ENCODE assay signal across 10 cellular contexts in the genomic region with DNA sequence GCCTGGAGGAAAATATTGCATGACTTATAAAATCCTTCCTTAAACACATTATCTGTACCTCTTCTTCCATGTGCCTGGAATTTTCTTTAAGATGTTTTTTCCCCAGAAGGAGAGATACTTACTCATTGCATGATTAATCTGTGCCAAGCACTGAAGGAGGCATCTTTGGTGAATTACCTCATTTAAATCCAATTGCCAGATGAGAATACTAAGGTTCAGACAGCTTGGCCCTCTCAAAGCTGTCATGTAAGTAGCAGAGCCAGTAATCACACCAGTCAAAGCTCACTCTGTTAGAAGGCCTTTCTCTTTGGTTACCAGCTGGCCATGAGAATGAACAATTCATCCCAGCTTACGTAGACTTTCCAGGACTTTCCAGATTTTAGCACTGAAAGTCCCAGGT.
DNase-seq lines count a peak whose midpoint lies in the region; TF ChIP-seq lines count a peak whose summit lies in the region.
"Had no signal": no experiment of that assay in that cellular context is flagged by ENCODE, and none has a peak within 500 bp of the region (broad histone marks: within the 10 kb centered on the region; RNA-seq: fewer than 3 reads in every experiment).

No MANE protein-coding gene starts in this region.

- H3K4me3 ChIP-seq in coronary artery (no peak overlapping the region), uterus (no peak overlapping the region)
- H3K4me3 ChIP-seq: thyroid gland had no signal

- peaks cover 0 to under 1% of the 10 kb centered on the region in 2 donors for H3K4me1 ChIP-seq in uterus
- H3K4me1 ChIP-seq: thyroid gland had no signal

- no peaks in the 10 kb centered on the region for H3K27me3 ChIP-seq in uterus
- H3K27me3 ChIP-seq: foreskin keratinocyte, thyroid gland had no signal

- TF ChIP-seq CTCF in coronary artery (IDR thresholded peaks at IDR 0.05) = no peak
- TF ChIP-seq CTCF in uterus (IDR thresholded peaks at IDR 0.05) = no peak

- no peak for TF ChIP-seq POLR2A in uterus (IDR thresholded peaks at IDR 0.05)

- intact Hi-C loops in uterus (cut with DNase I; ENCODE audit: low total_unique reads) = no loop called here

- H3K27ac ChIP-seq in coronary artery (peak overlapping the region; percentile 51 to 63), uterus (peak overlapping the region; percentile 28 to 33)
- H3K27ac ChIP-seq: foreskin keratinocyte, thyroid gland had no signal

- H3K9me3 ChIP-seq in uterus = no peaks in the 10 kb centered on the region
- H3K9me3 ChIP-seq: thyroid gland had no signal

- H3K36me3 ChIP-seq in uterus = no peaks in the 10 kb centered on the region
- H3K36me3 ChIP-seq: thyroid gland had no signal

- DNase-seq in M059J (ENCODE audit: low read depth) (peak; percentile 69), coronary artery (ENCODE audit: low spot score) (no peak), inferior parietal cortex (ENCODE audit: extremely low spot score) (peak; percentile 29), uterus (no peak), SIG-M5 (lab: John Stamatoyannopoulos, UW) (no peak), NCI-H446 treated with DMSO at 0.1 percent for 48 hours (lab: John Stamatoyannopoulos, UW) (no peak), Kasumi-1 (lab: John Stamatoyannopoulos, UW) (no peak)
- DNase-seq: small intestine, thyroid gland had no signal

Comparison
In these comparisons a context has a peak if more than half of its experiments do, and no peak if none do; other contexts are left out.
1. DNase-seq: peak in M059J (single experiment) and inferior parietal cortex (single experiment); none in coronary artery (single experiment), uterus (0 of 2), SIG-M5 (single experiment), NCI-H446 treated with DMSO at 0.1 percent for 48 hours (single experiment) and Kasumi-1 (0 of 2).